ENCODE assay signal across 1 cellular context in the genomic region with DNA sequence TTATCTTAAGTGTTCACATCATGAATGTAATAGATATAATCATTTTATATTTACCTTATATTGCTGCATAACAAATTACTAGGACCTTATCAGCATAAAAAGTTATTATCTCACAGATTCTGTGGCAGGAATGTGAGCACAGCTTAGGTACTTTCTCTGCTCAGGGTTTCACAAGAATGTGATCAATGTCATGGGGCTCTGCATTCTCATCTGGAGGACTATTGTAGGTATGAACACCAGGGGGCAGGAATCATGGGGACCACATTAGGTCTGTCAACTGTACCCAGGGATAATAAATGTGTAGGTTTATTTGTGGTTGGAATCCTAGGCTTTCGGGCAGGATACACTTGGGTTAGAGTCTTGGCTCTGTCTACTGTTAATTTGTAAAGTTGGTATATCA.
TF ChIP-seq lines count a peak whose summit lies in the region.

No MANE protein-coding gene starts in this region.

TF ChIP-seq in GM23338, 12 proteins besides CTCF, POLR2A, EP300 and RAD21:
- TF ChIP-seq, protein P1, sequence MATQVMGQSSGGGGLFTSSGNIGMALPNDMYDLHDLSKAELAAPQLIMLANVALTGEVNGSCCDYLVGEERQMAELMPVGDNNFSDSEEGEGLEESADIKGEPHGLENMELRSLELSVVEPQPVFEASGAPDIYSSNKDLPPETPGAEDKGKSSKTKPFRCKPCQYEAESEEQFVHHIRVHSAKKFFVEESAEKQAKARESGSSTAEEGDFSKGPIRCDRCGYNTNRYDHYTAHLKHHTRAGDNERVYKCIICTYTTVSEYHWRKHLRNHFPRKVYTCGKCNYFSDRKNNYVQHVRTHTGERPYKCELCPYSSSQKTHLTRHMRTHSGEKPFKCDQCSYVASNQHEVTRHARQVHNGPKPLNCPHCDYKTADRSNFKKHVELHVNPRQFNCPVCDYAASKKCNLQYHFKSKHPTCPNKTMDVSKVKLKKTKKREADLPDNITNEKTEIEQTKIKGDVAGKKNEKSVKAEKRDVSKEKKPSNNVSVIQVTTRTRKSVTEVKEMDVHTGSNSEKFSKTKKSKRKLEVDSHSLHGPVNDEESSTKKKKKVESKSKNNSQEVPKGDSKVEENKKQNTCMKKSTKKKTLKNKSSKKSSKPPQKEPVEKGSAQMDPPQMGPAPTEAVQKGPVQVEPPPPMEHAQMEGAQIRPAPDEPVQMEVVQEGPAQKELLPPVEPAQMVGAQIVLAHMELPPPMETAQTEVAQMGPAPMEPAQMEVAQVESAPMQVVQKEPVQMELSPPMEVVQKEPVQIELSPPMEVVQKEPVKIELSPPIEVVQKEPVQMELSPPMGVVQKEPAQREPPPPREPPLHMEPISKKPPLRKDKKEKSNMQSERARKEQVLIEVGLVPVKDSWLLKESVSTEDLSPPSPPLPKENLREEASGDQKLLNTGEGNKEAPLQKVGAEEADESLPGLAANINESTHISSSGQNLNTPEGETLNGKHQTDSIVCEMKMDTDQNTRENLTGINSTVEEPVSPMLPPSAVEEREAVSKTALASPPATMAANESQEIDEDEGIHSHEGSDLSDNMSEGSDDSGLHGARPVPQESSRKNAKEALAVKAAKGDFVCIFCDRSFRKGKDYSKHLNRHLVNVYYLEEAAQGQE (IDR thresholded peaks at IDR 0.05; ENCODE audit: unreplicated experiment), result no peak
- no peak for TF ChIP-seq STAT1 (IDR thresholded peaks at IDR 0.05; ENCODE audit: unreplicated experiment)
- no peak for TF ChIP-seq JUNB (IDR thresholded peaks at IDR 0.05; ENCODE audit: unreplicated experiment)
- no peak for TF ChIP-seq ZNF114 (CRISPR knock-in tag; IDR thresholded peaks at IDR 0.05)
- no peak for TF ChIP-seq EZH2phosphoT487 (IDR thresholded peaks at IDR 0.05; ENCODE audit: unreplicated experiment)
- TF ChIP-seq POLR2AphosphoS5 (IDR thresholded peaks at IDR 0.05; ENCODE audit: low read depth), result no peak
- TF ChIP-seq CREB1 (CRISPR knock-in tag; IDR thresholded peaks at IDR 0.05; ENCODE audit: low read depth), result no peak
- no peak for TF ChIP-seq ZNF331 (CRISPR knock-in tag; IDR thresholded peaks at IDR 0.05; ENCODE audit: low read depth)
- TF ChIP-seq, protein P2, sequence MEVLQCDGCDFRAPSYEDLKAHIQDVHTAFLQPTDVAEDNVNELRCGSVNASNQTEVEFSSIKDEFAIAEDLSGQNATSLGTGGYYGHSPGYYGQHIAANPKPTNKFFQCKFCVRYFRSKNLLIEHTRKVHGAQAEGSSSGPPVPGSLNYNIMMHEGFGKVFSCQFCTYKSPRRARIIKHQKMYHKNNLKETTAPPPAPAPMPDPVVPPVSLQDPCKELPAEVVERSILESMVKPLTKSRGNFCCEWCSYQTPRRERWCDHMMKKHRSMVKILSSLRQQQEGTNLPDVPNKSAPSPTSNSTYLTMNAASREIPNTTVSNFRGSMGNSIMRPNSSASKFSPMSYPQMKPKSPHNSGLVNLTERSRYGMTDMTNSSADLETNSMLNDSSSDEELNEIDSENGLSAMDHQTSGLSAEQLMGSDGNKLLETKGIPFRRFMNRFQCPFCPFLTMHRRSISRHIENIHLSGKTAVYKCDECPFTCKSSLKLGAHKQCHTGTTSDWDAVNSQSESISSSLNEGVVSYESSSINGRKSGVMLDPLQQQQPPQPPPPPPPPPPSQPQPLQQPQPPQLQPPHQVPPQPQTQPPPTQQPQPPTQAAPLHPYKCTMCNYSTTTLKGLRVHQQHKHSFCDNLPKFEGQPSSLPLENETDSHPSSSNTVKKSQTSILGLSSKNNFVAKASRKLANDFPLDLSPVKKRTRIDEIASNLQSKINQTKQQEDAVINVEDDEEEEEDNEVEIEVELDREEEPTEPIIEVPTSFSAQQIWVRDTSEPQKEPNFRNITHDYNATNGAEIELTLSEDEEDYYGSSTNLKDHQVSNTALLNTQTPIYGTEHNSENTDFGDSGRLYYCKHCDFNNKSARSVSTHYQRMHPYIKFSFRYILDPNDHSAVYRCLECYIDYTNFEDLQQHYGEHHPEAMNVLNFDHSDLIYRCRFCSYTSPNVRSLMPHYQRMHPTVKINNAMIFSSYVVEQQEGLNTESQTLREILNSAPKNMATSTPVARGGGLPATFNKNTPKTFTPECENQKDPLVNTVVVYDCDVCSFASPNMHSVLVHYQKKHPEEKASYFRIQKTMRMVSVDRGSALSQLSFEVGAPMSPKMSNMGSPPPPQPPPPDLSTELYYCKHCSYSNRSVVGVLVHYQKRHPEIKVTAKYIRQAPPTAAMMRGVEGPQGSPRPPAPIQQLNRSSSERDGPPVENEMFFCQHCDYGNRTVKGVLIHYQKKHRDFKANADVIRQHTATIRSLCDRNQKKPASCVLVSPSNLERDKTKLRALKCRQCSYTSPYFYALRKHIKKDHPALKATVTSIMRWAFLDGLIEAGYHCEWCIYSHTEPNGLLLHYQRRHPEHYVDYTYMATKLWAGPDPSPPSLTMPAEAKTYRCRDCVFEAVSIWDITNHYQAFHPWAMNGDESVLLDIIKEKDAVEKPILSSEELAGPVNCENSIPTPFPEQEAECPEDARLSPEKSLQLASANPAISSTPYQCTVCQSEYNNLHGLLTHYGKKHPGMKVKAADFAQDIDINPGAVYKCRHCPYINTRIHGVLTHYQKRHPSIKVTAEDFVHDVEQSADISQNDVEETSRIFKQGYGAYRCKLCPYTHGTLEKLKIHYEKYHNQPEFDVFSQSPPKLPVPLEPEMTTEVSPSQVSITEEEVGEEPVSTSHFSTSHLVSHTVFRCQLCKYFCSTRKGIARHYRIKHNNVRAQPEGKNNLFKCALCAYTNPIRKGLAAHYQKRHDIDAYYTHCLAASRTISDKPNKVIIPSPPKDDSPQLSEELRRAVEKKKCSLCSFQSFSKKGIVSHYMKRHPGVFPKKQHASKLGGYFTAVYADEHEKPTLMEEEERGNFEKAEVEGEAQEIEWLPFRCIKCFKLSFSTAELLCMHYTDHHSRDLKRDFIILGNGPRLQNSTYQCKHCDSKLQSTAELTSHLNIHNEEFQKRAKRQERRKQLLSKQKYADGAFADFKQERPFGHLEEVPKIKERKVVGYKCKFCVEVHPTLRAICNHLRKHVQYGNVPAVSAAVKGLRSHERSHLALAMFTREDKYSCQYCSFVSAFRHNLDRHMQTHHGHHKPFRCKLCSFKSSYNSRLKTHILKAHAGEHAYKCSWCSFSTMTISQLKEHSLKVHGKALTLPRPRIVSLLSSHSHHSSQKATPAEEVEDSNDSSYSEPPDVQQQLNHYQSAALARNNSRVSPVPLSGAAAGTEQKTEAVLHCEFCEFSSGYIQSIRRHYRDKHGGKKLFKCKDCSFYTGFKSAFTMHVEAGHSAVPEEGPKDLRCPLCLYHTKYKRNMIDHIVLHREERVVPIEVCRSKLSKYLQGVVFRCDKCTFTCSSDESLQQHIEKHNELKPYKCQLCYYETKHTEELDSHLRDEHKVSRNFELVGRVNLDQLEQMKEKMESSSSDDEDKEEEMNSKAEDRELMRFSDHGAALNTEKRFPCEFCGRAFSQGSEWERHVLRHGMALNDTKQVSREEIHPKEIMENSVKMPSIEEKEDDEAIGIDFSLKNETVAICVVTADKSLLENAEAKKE (CRISPR knock-in tag; IDR thresholded peaks at IDR 0.05), result no peak
- no peak for TF ChIP-seq EZH2 (IDR thresholded peaks at IDR 0.05; ENCODE audit: low read depth, unreplicated experiment)
- TF ChIP-seq, protein P3, sequence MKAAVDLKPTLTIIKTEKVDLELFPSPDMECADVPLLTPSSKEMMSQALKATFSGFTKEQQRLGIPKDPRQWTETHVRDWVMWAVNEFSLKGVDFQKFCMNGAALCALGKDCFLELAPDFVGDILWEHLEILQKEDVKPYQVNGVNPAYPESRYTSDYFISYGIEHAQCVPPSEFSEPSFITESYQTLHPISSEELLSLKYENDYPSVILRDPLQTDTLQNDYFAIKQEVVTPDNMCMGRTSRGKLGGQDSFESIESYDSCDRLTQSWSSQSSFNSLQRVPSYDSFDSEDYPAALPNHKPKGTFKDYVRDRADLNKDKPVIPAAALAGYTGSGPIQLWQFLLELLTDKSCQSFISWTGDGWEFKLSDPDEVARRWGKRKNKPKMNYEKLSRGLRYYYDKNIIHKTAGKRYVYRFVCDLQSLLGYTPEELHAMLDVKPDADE (IDR thresholded peaks at IDR 0.05), result no peak
